In genomic region chr6:148382051-148382450, GRCh38 we compare ENCODE assay signal across 7 cellular contexts. TPM values are rescaled to one million over a fixed set of nuclear protein-coding genes. Genes with fewer than 3 reads are reported as not detected.
A peak's percentile ranks its signal among the peaks of the same experiment; 100 is the strongest.
DNase-seq lines count a peak whose midpoint lies in the region; ATAC-seq and TF ChIP-seq lines count a peak whose summit lies in the region.
"Not testable (repeated sequence)": the region's sequence is repeated elsewhere in the genome, so short reads cannot be mapped to it uniquely, and the experiment has no call there.

No MANE protein-coding gene starts in this region.

- peaks cover 7 to 100% (median 13%) of the 10 kb centered on the region in 10 experiments; a peak in 19 of 20 replicates for H3K4me1 ChIP-seq in BLaER1 treated with 17β-estradiol and CSF1 and Interleukin-3, amounts not matched to agents 10 nM and 100 nM
- H3K4me1 ChIP-seq in ascending aorta = peaks cover 0 to 16% of the 10 kb centered on the region in 2 donors
- peaks cover 66% of the 10 kb centered on the region for H3K4me1 ChIP-seq in left ventricle myocardium inferior
- H3K4me1 ChIP-seq in gastrocnemius medialis = peaks cover 16 to 21% of the 10 kb centered on the region in 2 donors
- H3K4me1 ChIP-seq in upper lobe of left lung = peaks cover 18 to 46% (median 31%) of the 10 kb centered on the region in 4 donors

- not testable (repeated sequence) for DNase-seq in HFFc6; ascending aorta (ENCODE audit: low spot score in 2 of 2); left ventricle myocardium inferior; gastrocnemius medialis
- peak in 1 of 2 donors; percentile 15 for DNase-seq in upper lobe of left lung

- H3K36me3 ChIP-seq in BLaER1 treated with 17β-estradiol and CSF1 and Interleukin-3, amounts not matched to agents 10 nM and 100 nM; ascending aorta; left ventricle myocardium inferior; gastrocnemius medialis; upper lobe of left lung: not testable (repeated sequence)

- intact Hi-C loops in ascending aorta (cut with DNase I) = loop anchor here (5.0 kb wide), 1 partner anchor 35 kb away; no protein-coding TSS in a partner anchor
- intact Hi-C loops in dendritic cell treated with granulocyte-macrophage colony-stimulating factor and Interleukin-4, amounts not matched to agents 40 ng/mL and 50 ng/mL, for 4 days (cut with micrococcal nuclease); left ventricle myocardium inferior (cut with micrococcal nuclease); gastrocnemius medialis (cut with DNase I; ENCODE audit: low total_unique reads): not testable (repeated sequence)

- H3K27me3 Mint-ChIP-seq in HFFc6 (ENCODE audit: insufficient read depth); dendritic cell treated with granulocyte-macrophage colony-stimulating factor and Interleukin-4, amounts not matched to agents 40 ng/mL and 50 ng/mL, for 4 days: not testable (repeated sequence)

- not testable (repeated sequence) for TF ChIP-seq POLR2A in gastrocnemius medialis (IDR thresholded peaks at IDR 0.05); upper lobe of left lung (IDR thresholded peaks at IDR 0.05)

- H3K4me3 ChIP-seq in BLaER1 treated with 17β-estradiol and CSF1 and Interleukin-3, amounts not matched to agents 10 nM and 100 nM; ascending aorta; left ventricle myocardium inferior; gastrocnemius medialis; upper lobe of left lung: not testable (repeated sequence)

- peak overlapping the region; percentile 21 for H3K27ac Mint-ChIP-seq in HFFc6
- H3K27ac Mint-ChIP-seq in dendritic cell treated with granulocyte-macrophage colony-stimulating factor and Interleukin-4, amounts not matched to agents 40 ng/mL and 50 ng/mL, for 4 days = peak overlapping the region; percentile 71

- not testable (repeated sequence) for TF ChIP-seq EP300 in upper lobe of left lung (IDR thresholded peaks at IDR 0.05)

- not testable (repeated sequence) for TF ChIP-seq CTCF in HFFc6 (IDR thresholded peaks at IDR 0.05); ascending aorta (IDR thresholded peaks at IDR 0.05); left ventricle myocardium inferior (IDR thresholded peaks at IDR 0.05; ENCODE audit: borderline replicate concordance); gastrocnemius medialis (IDR thresholded peaks at IDR 0.05 in 4 of 5, conservative IDR thresholded peaks at IDR 0.05 in 1 of 5); upper lobe of left lung (IDR thresholded peaks at IDR 0.05)

- peak overlapping the region in 4 of 11 experiments; percentile 20 to 87 (median 82); a peak in 6 of 22 replicates for H3K27ac ChIP-seq in BLaER1 treated with 17β-estradiol and CSF1 and Interleukin-3, amounts not matched to agents 10 nM and 100 nM
- H3K27ac ChIP-seq in ascending aorta (peak overlapping the region; percentile 26 to 27), left ventricle myocardium inferior (replicated peaks) (peak overlapping the region; percentile 35), gastrocnemius medialis (peak overlapping the region; percentile 34 to 62 (median 56)), upper lobe of left lung (peak overlapping the region; percentile 14 to 55 (median 46))

- peaks cover 0 to 12% (median 3%) of the 10 kb centered on the region in 11 experiments; a peak in 8 of 22 replicates for H3K9me3 ChIP-seq in BLaER1 treated with 17β-estradiol and CSF1 and Interleukin-3, amounts not matched to agents 10 nM and 100 nM (replicated peaks in 1 of 11)
- not testable (repeated sequence) for H3K9me3 ChIP-seq in ascending aorta; left ventricle myocardium inferior (replicated peaks); gastrocnemius medialis; upper lobe of left lung

- H3K36me3 Mint-ChIP-seq in HFFc6 (ENCODE audit: low read depth) = peaks cover 38% of the 10 kb centered on the region
- H3K36me3 Mint-ChIP-seq in dendritic cell treated with granulocyte-macrophage colony-stimulating factor and Interleukin-4, amounts not matched to agents 40 ng/mL and 50 ng/mL, for 4 days (ENCODE audit: low read depth) = peaks cover 15% of the 10 kb centered on the region

- peaks cover 51% of the 10 kb centered on the region for H3K4me1 Mint-ChIP-seq in HFFc6 (ENCODE audit: low read depth)
- peaks cover 63% of the 10 kb centered on the region for H3K4me1 Mint-ChIP-seq in dendritic cell treated with granulocyte-macrophage colony-stimulating factor and Interleukin-4, amounts not matched to agents 40 ng/mL and 50 ng/mL, for 4 days (ENCODE audit: low read depth)

- not testable (repeated sequence) for H4K20me1 ChIP-seq in BLaER1 treated with 17β-estradiol and CSF1 and Interleukin-3, amounts not matched to agents 10 nM and 100 nM

- peak overlapping the region in 9 of 11 experiments; percentile 36 to 83 (median 63); a peak in 14 of 22 replicates for H3K4me2 ChIP-seq in BLaER1 treated with 17β-estradiol and CSF1 and Interleukin-3, amounts not matched to agents 10 nM and 100 nM

- not testable (repeated sequence) for H3K27me3 ChIP-seq in BLaER1 treated with 17β-estradiol and CSF1 and Interleukin-3, amounts not matched to agents 10 nM and 100 nM; ascending aorta; left ventricle myocardium inferior (ENCODE audit: low read depth); gastrocnemius medialis; upper lobe of left lung

- not testable (repeated sequence) for H3K9ac ChIP-seq in BLaER1 treated with 17β-estradiol and CSF1 and Interleukin-3, amounts not matched to agents 10 nM and 100 nM

- not testable (repeated sequence) for ATAC-seq in gastrocnemius medialis; upper lobe of left lung (ENCODE audit: low FRiP score in 2 of 2)

- H3K9me3 Mint-ChIP-seq in HFFc6; dendritic cell treated with granulocyte-macrophage colony-stimulating factor and Interleukin-4, amounts not matched to agents 40 ng/mL and 50 ng/mL, for 4 days: not testable (repeated sequence)

- H3K4me3 Mint-ChIP-seq in HFFc6; dendritic cell treated with granulocyte-macrophage colony-stimulating factor and Interleukin-4, amounts not matched to agents 40 ng/mL and 50 ng/mL, for 4 days: not testable (repeated sequence)

- in situ Hi-C loops in gastrocnemius medialis (cut with MboI; ENCODE audit: low sequenced_read_pairs in 4 of 4) = not testable (repeated sequence)

- WGBS in upper lobe of left lung, 2 donors = 93 to 98% methylated on average over 7 to 9 of the region's 9 CpGs

RNA-seq across cellular contexts. Expression of gene SASH1, which starts 39.4 kb away (rescaled TPM):
- total RNA-seq in HFFc6 (2021; fragmentation: NEBNext Ultra II Directional; extraction: Animal tissue kit (Norgen Biotek cat#: 25700)) = 10 to 100 TPM; 66.0 to 91.4 (median 88.4) TPM
- total RNA-seq in ascending aorta (70.2 TPM), left ventricle myocardium inferior (22.5 TPM), gastrocnemius medialis (10 to 100 TPM; 28.2 to 42.4 (median 35.4) TPM), upper lobe of left lung (100 to 1,000 TPM in 1 of 6 donors, 10 to 100 TPM in 5; 59.3 to 131 (median 79.2) TPM)
